8 cellular contexts compared by ENCODE assay signal in the genomic region with DNA sequence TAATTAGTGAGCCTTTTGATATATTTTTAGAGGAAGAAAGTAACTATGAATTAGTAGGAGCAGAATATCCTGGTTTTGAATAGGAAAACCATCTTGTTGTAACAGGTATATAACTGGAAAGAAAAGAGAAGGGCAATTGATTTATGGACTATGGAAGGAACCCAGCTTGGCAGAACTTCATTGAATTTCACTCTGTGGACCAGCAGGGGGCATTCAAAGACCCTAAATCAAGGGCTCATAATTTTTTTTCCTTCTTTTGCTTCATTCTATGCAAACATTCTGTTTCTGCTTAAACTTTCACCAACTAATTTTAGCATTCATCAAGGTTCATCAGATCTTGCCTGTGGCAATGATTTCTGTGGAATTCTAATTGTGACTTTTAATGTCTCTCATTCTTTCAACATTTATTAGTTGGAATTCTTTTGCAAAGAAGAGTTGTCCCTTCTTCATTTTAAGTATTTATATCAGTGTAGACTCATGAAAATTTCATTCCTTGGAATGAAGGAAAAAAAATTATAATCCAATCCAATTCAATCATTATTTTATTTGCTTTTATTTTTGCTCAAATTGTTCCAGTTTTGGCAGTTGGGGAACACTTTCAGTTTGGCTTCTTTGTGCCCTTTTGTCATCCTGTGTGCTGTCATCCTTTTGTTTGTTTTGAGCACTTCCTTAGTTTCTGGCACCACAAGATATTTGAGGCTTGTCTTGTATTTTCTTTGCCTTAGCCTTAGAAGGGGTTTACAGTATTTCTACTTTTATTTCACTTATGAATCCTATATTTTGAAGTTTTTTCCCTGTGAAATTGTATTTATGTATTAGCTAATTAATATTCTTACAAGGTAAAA. TPM values are rescaled to one million over a fixed set of nuclear protein-coding genes. Genes with fewer than 3 reads are reported as not detected.
DNase-seq lines count a peak whose midpoint lies in the region; ATAC-seq and TF ChIP-seq lines count a peak whose summit lies in the region.

No MANE protein-coding gene starts in this region.

- H4K8ac ChIP-seq in IMR-90 (ENCODE audit: low read depth in 2 of 2, low read length in 2 of 2) = no peak overlapping the region
- no peak overlapping the region for H4K8ac ChIP-seq in mesenchymal stem cell (ENCODE audit: low read length)

- DNase-seq in ELR (ENCODE audit: low read depth) = peak; percentile 63
- DNase-seq in IMR-90 = peak; percentile 56
- peak; percentile 73 for DNase-seq in dermis blood vessel endothelial cell
- peak; percentile 63 for DNase-seq in mesenchymal stem cell
- DNase-seq in uterus = no peak

- H4K5ac ChIP-seq in IMR-90 (ENCODE audit: low read depth, low read length) = no peak overlapping the region

- H3K9ac ChIP-seq in IMR-90 (ENCODE audit: low read depth, low read length) (no peak overlapping the region; the same call in 1 of the 2 replicates), mesenchymal stem cell (ENCODE audit: low read length) (peak overlapping the region; percentile 54)

- ATAC-seq in IMR-90 (ENCODE audit: low read depth) (peak; percentile 77), SK-N-SH treated with all-trans-retinoic acid at 6 μM for 48 hours (peak; percentile 65), HG02763 (IDR thresholded peaks at IDR 0.05; ENCODE audit: unreplicated experiment) (no peak)

- H3K79me1 ChIP-seq in IMR-90 (ENCODE audit: low read depth in 1 of 2, low read length in 2 of 2) (peaks cover 3 to 5% of the 10 kb centered on the region in 2 experiments; a peak in 1 of 4 replicates), mesenchymal stem cell (replicated peaks; ENCODE audit: low read length, poor library complexity, severe bottlenecking) (peaks cover 12% of the 10 kb centered on the region)

- H2BK15ac ChIP-seq in IMR-90 (ENCODE audit: low read depth, low read length) (no peak overlapping the region), mesenchymal stem cell (ENCODE audit: low read depth, poor library complexity, severe bottlenecking) (no peak overlapping the region)

- H4K20me1 ChIP-seq in IMR-90 (ENCODE audit: insufficient read depth, low read length) = no peaks in the 10 kb centered on the region

- no peak overlapping the region for H2BK120ac ChIP-seq in IMR-90 (ENCODE audit: low read depth, low read length)
- no peak overlapping the region for H2BK120ac ChIP-seq in mesenchymal stem cell (ENCODE audit: low read depth, low read length)

- peak; percentile 75 for TF ChIP-seq RAD21 in IMR-90 (IDR thresholded peaks at IDR 0.05; ENCODE audit: low read length)

- no peaks in the 10 kb centered on the region for H3K36me3 ChIP-seq in ACC112 (ENCODE audit: insufficient read depth, low read length)
- peaks cover 5% of the 10 kb centered on the region; the same call in 1 of the 2 replicates for H3K36me3 ChIP-seq in IMR-90 (ENCODE audit: control insufficient read depth, insufficient read depth, low read length)
- peaks cover 6 to 8% of the 10 kb centered on the region in 2 experiments for H3K36me3 ChIP-seq in mesenchymal stem cell (ENCODE audit: control insufficient read depth in 1 of 2, insufficient read depth in 2 of 2, low read depth in 1 of 2, low read length in 2 of 2)
- H3K36me3 ChIP-seq in uterus = no peaks in the 10 kb centered on the region

- CTCF ChIA-PET in IMR-90 (lab: Yijun Ruan, JAX) = interaction anchor here (0.6 to 8.5 kb wide), 3 partner anchors 13 to 417 kb away, joined by 3 to 81 read pairs (median 3); no protein-coding TSS in a partner anchor

- H3K18ac ChIP-seq in IMR-90 (ENCODE audit: low read depth, low read length) (no peak overlapping the region), mesenchymal stem cell (ENCODE audit: low read depth in 1 of 2, low read length in 2 of 2) (no peak overlapping the region)

- no peak overlapping the region for H2AFZ ChIP-seq in ACC112 (ENCODE audit: low read length, unreplicated experiment)
- no peak overlapping the region for H2AFZ ChIP-seq in IMR-90 (replicated peaks; ENCODE audit: low read length, poor library complexity)
- H2AFZ ChIP-seq in mesenchymal stem cell (ENCODE audit: low read depth, low read length) = no peak overlapping the region

- H2BK20ac ChIP-seq in IMR-90 (ENCODE audit: low read depth, low read length) = no peak overlapping the region

- H2AK5ac ChIP-seq in IMR-90 (ENCODE audit: low read depth, low read length) = no peak overlapping the region
- no peak overlapping the region for H2AK5ac ChIP-seq in mesenchymal stem cell (ENCODE audit: low read length, severe bottlenecking)

- H3K14ac ChIP-seq in IMR-90 (replicated peaks; ENCODE audit: low read depth, low read length) (no peak overlapping the region), mesenchymal stem cell (ENCODE audit: low read length in 2 of 2) (no peak overlapping the region)

- H3K27me3 ChIP-seq in ACC112 (ENCODE audit: insufficient read depth, low read length) (no peaks in the 10 kb centered on the region), IMR-90 (ENCODE audit: control insufficient read depth, insufficient read depth, low read length) (no peaks in the 10 kb centered on the region), mesenchymal stem cell (ENCODE audit: control insufficient read depth in 1 of 2, insufficient read depth in 1 of 2, low read length in 2 of 2) (no peaks in the 10 kb centered on the region), uterus (no peaks in the 10 kb centered on the region)

- no peak overlapping the region for H2BK12ac ChIP-seq in mesenchymal stem cell (ENCODE audit: low read length in 2 of 2)

- H4K91ac ChIP-seq in IMR-90 (ENCODE audit: insufficient read depth, low read depth, low read length) = no peak overlapping the region
- H4K91ac ChIP-seq in mesenchymal stem cell (ENCODE audit: low read length) = no peak overlapping the region

- in situ Hi-C loops in IMR-90 (cut with MboI; ENCODE audit: low sequenced_read_pairs) = loop anchor here (5.0 to 10.0 kb wide), 2 partner anchors 418 to 725 kb away; no protein-coding TSS in a partner anchor

- H3K56ac ChIP-seq in IMR-90 (ENCODE audit: extremely low read depth, insufficient read depth, low read length) = no peak overlapping the region

- H3K27ac ChIP-seq in ACC112 (ENCODE audit: low read depth, low read length) = peak overlapping the region; percentile 67
- H3K27ac ChIP-seq in IMR-90 (ENCODE audit: insufficient read depth, low read length) = no peak overlapping the region
- H3K27ac ChIP-seq in mesenchymal stem cell (ENCODE audit: low read length, poor library complexity, severe bottlenecking) = no peak overlapping the region
- peak overlapping the region; percentile 55 to 59 for H3K27ac ChIP-seq in uterus

- peaks cover 25% of the 10 kb centered on the region for H3K4me1 ChIP-seq in ACC112 (ENCODE audit: control insufficient read depth, insufficient read depth, low read length, unreplicated experiment)
- H3K4me1 ChIP-seq in IMR-90 (ENCODE audit: control insufficient read depth, insufficient read depth, low read length) = peaks cover 2% of the 10 kb centered on the region; the same call in 1 of the 2 replicates
- peaks cover 3% of the 10 kb centered on the region for H3K4me1 ChIP-seq in mesenchymal stem cell (ENCODE audit: control insufficient read depth, insufficient read depth, low read depth, low read length)
- peaks cover 0 to 8% of the 10 kb centered on the region in 2 donors for H3K4me1 ChIP-seq in uterus

- intact Hi-C loops in IMR-90 (cut with micrococcal nuclease) = loop anchor here (1.0 to 5.0 kb wide), 2 partner anchors 43 to 416 kb away; no protein-coding TSS in a partner anchor
- intact Hi-C loops in uterus (cut with DNase I; ENCODE audit: low total_unique reads) = loop anchor here (5.0 to 10.0 kb wide), 2 partner anchors 418 to 725 kb away; no protein-coding TSS in a partner anchor

- peaks cover 5% of the 10 kb centered on the region for H3K79me2 ChIP-seq in ACC112 (ENCODE audit: control insufficient read depth, insufficient read depth, low read length, unreplicated experiment)

- H3K4me2 ChIP-seq in IMR-90 (ENCODE audit: low read depth, low read length) (peak overlapping the region; percentile 17; the same call in 1 of the 2 replicates), mesenchymal stem cell (ENCODE audit: low read length, poor library complexity, severe bottlenecking) (no peak overlapping the region)

- BruUV-seq in IMR-90 (replicated peaks; lab: Mats Ljungman, UMichigan) = no TSS peak

- TF ChIP-seq CTCF in IMR-90 (conservative IDR thresholded peaks at IDR 0.05; ENCODE audit: low read depth, low read length) (peak; percentile 72), uterus (IDR thresholded peaks at IDR 0.05) (peak; percentile 53 to 73 (median 69))

- no peaks in the 10 kb centered on the region for H3K9me1 ChIP-seq in IMR-90 (ENCODE audit: insufficient read depth, low read length)

- TF ChIP-seq POLR2A in IMR-90 (IDR thresholded peaks at IDR 0.05; ENCODE audit: low read depth, low read length) (no peak), uterus (IDR thresholded peaks at IDR 0.05) (no peak)

- H3K9me3 ChIP-seq in IMR-90 (ENCODE audit: control insufficient read depth, insufficient read depth, low read length) (no peaks in the 10 kb centered on the region), mesenchymal stem cell (ENCODE audit: control insufficient read depth, low read length) (no peaks in the 10 kb centered on the region), uterus (no peaks in the 10 kb centered on the region)

- H2BK5ac ChIP-seq in IMR-90 (ENCODE audit: low read depth, low read length, poor library complexity, severe bottlenecking) (no peak overlapping the region), mesenchymal stem cell (ENCODE audit: low read depth, low read length, poor library complexity, severe bottlenecking) (no peak overlapping the region)

- POLR2A ChIA-PET in IMR-90 (lab: Charles Lee; ENCODE audit: unreplicated experiment) = no interaction called here

- peak overlapping the region; percentile 14; the same call in 1 of the 2 replicates for H3K4me3 ChIP-seq in ACC112 (ENCODE audit: low read depth, low read length)
- H3K4me3 ChIP-seq in IMR-90 (ENCODE audit: insufficient read depth, low read depth, low read length) = no peak overlapping the region
- H3K4me3 ChIP-seq in mesenchymal stem cell (ENCODE audit: insufficient read depth in 1 of 2, low read depth in 1 of 2, low read length in 2 of 2) = no peak overlapping the region
- no peak overlapping the region for H3K4me3 ChIP-seq in uterus

- H3K23ac ChIP-seq in IMR-90 (ENCODE audit: low read depth, low read length) (no peak overlapping the region), mesenchymal stem cell (ENCODE audit: low read length in 2 of 2) (no peak overlapping the region)

- dilution Hi-C loops in IMR-90 (cut with HindIII; ENCODE audit: low sequenced_read_pairs, unreplicated experiment) = loop anchor here (10.0 kb wide), 1 partner anchor 725 kb away; no protein-coding TSS in a partner anchor

- H2AK9ac ChIP-seq in IMR-90 (replicated peaks; ENCODE audit: low read depth, low read length, poor library complexity) = no peak overlapping the region

- H3K4ac ChIP-seq in IMR-90 (ENCODE audit: low read depth, low read length) (no peak overlapping the region), mesenchymal stem cell (ENCODE audit: low read depth in 1 of 2, low read length in 2 of 2) (no peak overlapping the region)

RNA-seq across cellular contexts. Expression of gene NXPE3, which starts 30.4 kb away (rescaled TPM):
- total RNA-seq in IMR-90 (2012; rRNA removed) (23.1 and 23.8 TPM in 2 replicates), dermis blood vessel endothelial cell (5.1 and 13.5 TPM in 2 replicates), uterus (10 to 100 TPM in 2 of 4 donors, 1 to 10 TPM in 2; 3.1 to 26.0 (median 10.3) TPM)
- polyA plus RNA-seq in IMR-90 (2012; rRNA removed) = 18.5 and 20.0 TPM in 2 replicates
- 11.3 and 12.6 TPM in 2 replicates for polyA plus RNA-seq in IMR-90 (2012; cell fraction: cytosol; rRNA removed)
- polyA plus RNA-seq in IMR-90 (2012; cell fraction: nucleus; rRNA removed; ENCODE audit: low replicate concordance) = 9.4 and 12.0 TPM in 2 replicates
- 25.0 TPM for polyA plus RNA-seq in mesenchymal stem cell (2013, experiment 1 of 2)
- 25.1 TPM for polyA plus RNA-seq in mesenchymal stem cell (2013, experiment 2 of 2)

RNA-seq across cellular contexts. Expression of gene NFKBIZ, which starts 39.9 kb away (rescaled TPM):
- total RNA-seq in IMR-90 (2012; rRNA removed) (35.0 and 43.0 TPM in 2 replicates), dermis blood vessel endothelial cell (15.2 and 31.8 TPM in 2 replicates), uterus (100 to 1,000 TPM in 1 of 4 donors, 10 to 100 TPM in 3; 10.2 to 119 (median 58.9) TPM)
- 40.9 and 56.2 TPM in 2 replicates for polyA plus RNA-seq in IMR-90 (2012; rRNA removed)
- polyA plus RNA-seq in IMR-90 (2012; cell fraction: cytosol; rRNA removed) = 42.6 and 52.3 TPM in 2 replicates
- 482 and 691 TPM in 2 replicates for polyA plus RNA-seq in IMR-90 (2012; cell fraction: nucleus; rRNA removed; ENCODE audit: low replicate concordance)
- 44.7 TPM for polyA plus RNA-seq in mesenchymal stem cell (2013, experiment 1 of 2)
- 39.9 TPM for polyA plus RNA-seq in mesenchymal stem cell (2013, experiment 2 of 2)

Comparison
In these comparisons a context has a peak if more than half of its experiments do, and no peak if none do; other contexts are left out.
1. H3K27ac ChIP-seq: peak in ACC112 (single experiment) and uterus (2 of 2); none in IMR-90 (single experiment) and mesenchymal stem cell (single experiment).
2. DNase-seq: peak in ELR (single experiment), IMR-90 (single experiment), dermis blood vessel endothelial cell (single experiment) and mesenchymal stem cell (single experiment); none in uterus (0 of 2).